In genomic region chr20:43699941-43700565, GRCh38 we compare ENCODE assay signal across 22 cellular contexts. TPM values are rescaled to one million over a fixed set of nuclear protein-coding genes. Genes with fewer than 3 reads are reported as not detected.
DNase-seq lines count a peak whose midpoint lies in the region; ATAC-seq, FAIRE-seq and TF ChIP-seq lines count a peak whose summit lies in the region.
"Had no signal": no experiment of that assay in that cellular context is flagged by ENCODE, and none has a peak within 500 bp of the region (broad histone marks: within the 10 kb centered on the region; RNA-seq: fewer than 3 reads in every experiment).

No MANE protein-coding gene starts in this region.

- 0 out of 3 replicates have a peak, but pooled peaks have one; percentile 34 for ATAC-seq in DND-41 (ENCODE audit: insufficient read depth, low read depth)
- no peak for ATAC-seq in GM12878
- peak; percentile 69 to 81 (median 73) for ATAC-seq in natural killer cell
- ATAC-seq: HepG2 had no signal

- no peak overlapping the region for H2AFZ ChIP-seq in DND-41 (ENCODE audit: low read depth, low read length)
- no peak overlapping the region for H2AFZ ChIP-seq in GM12878 (ENCODE audit: control insufficient read depth, low read depth, low read length)

- TF ChIP-seq CTCF in DND-41 (IDR thresholded peaks at IDR 0.05; ENCODE audit: borderline replicate concordance, extremely low read depth, low read length, poor library complexity, severe bottlenecking), result no peak
- TF ChIP-seq CTCF in GM12878 (IDR thresholded peaks at IDR 0.05 in 2 of 3, conservative IDR thresholded peaks at IDR 0.05 in 1 of 3; ENCODE audit: control insufficient read depth in 2 of 3, extremely low read depth in 1 of 3, insufficient read depth in 1 of 3, low read depth in 3 of 3, low read length in 3 of 3), result no peak
- no peak for TF ChIP-seq CTCF in natural killer cell (IDR thresholded peaks at IDR 0.05)

- peaks cover 18% of the 10 kb centered on the region for H3K4me1 Mint-ChIP-seq in activated CD4-positive, alpha-beta memory T cell treated with anti-CD3 and anti-CD28 coated beads, Interleukin-2, amount 10 ng/mL, durations not matched to agents 7 days and 5 days
- no peaks in the 10 kb centered on the region for H3K4me1 Mint-ChIP-seq in activated CD4-positive, alpha-beta memory T cell treated with anti-CD3 and anti-CD28 coated beads for 36 hours (ENCODE audit: low read depth)
- peaks cover 16 to 17% of the 10 kb centered on the region in 2 donors for H3K4me1 Mint-ChIP-seq in natural killer cell

- SMC1A ChIA-PET in GM12878 (lab: Charles Lee; ENCODE audit: uncharacterized antibody, unreplicated experiment), result no interaction called here

- H3K4me3 Mint-ChIP-seq in activated CD4-positive, alpha-beta memory T cell treated with anti-CD3 and anti-CD28 coated beads, Interleukin-2, amount 10 ng/mL, durations not matched to agents 7 days and 5 days, result no peak overlapping the region
- no peak overlapping the region for H3K4me3 Mint-ChIP-seq in activated CD4-positive, alpha-beta memory T cell treated with anti-CD3 and anti-CD28 coated beads for 36 hours
- peak overlapping the region; percentile 60 for H3K4me3 Mint-ChIP-seq in natural killer cell
- H3K4me3 Mint-ChIP-seq: HFFc6 had no signal

- H3K9me3 ChIP-seq in DND-41 (ENCODE audit: insufficient read depth, low read length, severe bottlenecking) (no peaks in the 10 kb centered on the region), GM12878 (replicated peaks; ENCODE audit: control insufficient read depth, insufficient read depth, low read length) (no peaks in the 10 kb centered on the region)
- H3K9me3 ChIP-seq: MG63, Peyer's patch had no signal

- 92% methylated on average over 8 of the region's 8 CpGs for WGBS in GM12878 (ENCODE audit: insufficient coverage, insufficient replicate concordance, low lambda C conversion rate, missing lambda C conversion rate)

- no peak for TF ChIP-seq RAD21 in GM12878 (IDR thresholded peaks at IDR 0.05; ENCODE audit: insufficient read depth, low read depth, low read length)

- RAD21 ChIA-PET in GM12878 (lab: Charles Lee; ENCODE audit: unreplicated experiment), result no interaction called here

- 0 out of 2 replicates have a peak, but pooled peaks have one; percentile 16 for TF ChIP-seq POLR2A in GM12878 (IDR thresholded peaks at IDR 0.05; ENCODE audit: low read depth, low read length)

- H3K27ac Mint-ChIP-seq in activated CD4-positive, alpha-beta memory T cell treated with anti-CD3 and anti-CD28 coated beads, Interleukin-2, amount 10 ng/mL, durations not matched to agents 7 days and 5 days, result peak overlapping the region; percentile 49
- H3K27ac Mint-ChIP-seq in activated CD4-positive, alpha-beta memory T cell treated with anti-CD3 and anti-CD28 coated beads for 36 hours, result no peak overlapping the region
- peak overlapping the region; percentile 56 to 88 for H3K27ac Mint-ChIP-seq in natural killer cell
- H3K27ac Mint-ChIP-seq: HFFc6 had no signal

- H3K27me3 Mint-ChIP-seq in activated CD4-positive, alpha-beta memory T cell treated with anti-CD3 and anti-CD28 coated beads, Interleukin-2, amount 10 ng/mL, durations not matched to agents 7 days and 5 days, result no peaks in the 10 kb centered on the region
- no peaks in the 10 kb centered on the region for H3K27me3 Mint-ChIP-seq in activated CD4-positive, alpha-beta memory T cell treated with anti-CD3 and anti-CD28 coated beads for 36 hours
- H3K27me3 Mint-ChIP-seq in natural killer cell (ENCODE audit: low read depth in 2 of 2), result no peaks in the 10 kb centered on the region

- intact Hi-C loops in activated CD4-positive, alpha-beta memory T cell treated with anti-CD3 and anti-CD28 coated beads for 36 hours (cut with micrococcal nuclease), result no loop called here
- intact Hi-C loops in GM12878 (cut with micrococcal nuclease; ENCODE audit: unreplicated experiment), result no loop called here
- intact Hi-C loops in natural killer cell (cut with micrococcal nuclease), result no loop called here

- CTCF ChIA-PET in activated CD4-positive, alpha-beta memory T cell treated with anti-CD3 and anti-CD28 coated beads, Interleukin-2, amount 10 ng/mL, durations not matched to agents 7 days and 5 days (lab: Charles Lee), result no interaction called here
- CTCF ChIA-PET in activated CD4-positive, alpha-beta memory T cell treated with anti-CD3 and anti-CD28 coated beads for 36 hours (lab: Charles Lee), result no interaction called here
- CTCF ChIA-PET in GM12878 (lab: Yijun Ruan, JAX), result no interaction called here

- H3K79me2 ChIP-seq in DND-41 (ENCODE audit: insufficient read depth, low read length), result peaks cover 67% of the 10 kb centered on the region
- H3K79me2 ChIP-seq in GM12878 (ENCODE audit: control insufficient read depth, insufficient read depth, low read length), result no peaks in the 10 kb centered on the region

- POLR2A ChIA-PET in activated CD4-positive, alpha-beta memory T cell treated with anti-CD3 and anti-CD28 coated beads, Interleukin-2, amount 10 ng/mL, durations not matched to agents 7 days and 5 days (lab: Charles Lee), result no interaction called here
- POLR2A ChIA-PET in activated CD4-positive, alpha-beta memory T cell treated with anti-CD3 and anti-CD28 coated beads for 36 hours (lab: Charles Lee), result no interaction called here
- POLR2A ChIA-PET in GM12878 (lab: Charles Lee), result no interaction called here

- H3K27ac ChIP-seq in DND-41 (ENCODE audit: low read length) (no peak overlapping the region), GM12878 (ENCODE audit: control insufficient read depth, insufficient read depth) (no peak overlapping the region), substantia nigra (ENCODE audit: low read depth, low read length, poor library complexity, severe bottlenecking) (no peak overlapping the region)
- H3K27ac ChIP-seq: Peyer's patch had no signal

- H3K9ac ChIP-seq in DND-41 (ENCODE audit: low read depth, low read length) (no peak overlapping the region), GM12878 (ENCODE audit: control insufficient read depth, insufficient read depth, low read length) (no peak overlapping the region)

- H3K9me3 Mint-ChIP-seq in activated CD4-positive, alpha-beta memory T cell treated with anti-CD3 and anti-CD28 coated beads, Interleukin-2, amount 10 ng/mL, durations not matched to agents 7 days and 5 days, result no peaks in the 10 kb centered on the region
- no peaks in the 10 kb centered on the region for H3K9me3 Mint-ChIP-seq in activated CD4-positive, alpha-beta memory T cell treated with anti-CD3 and anti-CD28 coated beads for 36 hours
- H3K9me3 Mint-ChIP-seq in natural killer cell, result no peaks in the 10 kb centered on the region
- H3K9me3 Mint-ChIP-seq: HFFc6 had no signal

- peaks cover 92% of the 10 kb centered on the region for H3K36me3 ChIP-seq in DND-41 (ENCODE audit: insufficient read depth, low read length)
- peaks cover 35 to 40% of the 10 kb centered on the region in 2 experiments; a peak in 3 of 4 replicates for H3K36me3 ChIP-seq in GM12878 (ENCODE audit: control insufficient read depth in 2 of 2, insufficient read depth in 2 of 2, low read length in 1 of 2)
- H3K36me3 ChIP-seq: Peyer's patch had no signal

- in situ Hi-C loops in GM12878 (cut with MboI), result no loop called here

- H3K4me2 ChIP-seq in DND-41 (ENCODE audit: insufficient read depth, low read length), result no peak overlapping the region
- no peak overlapping the region for H3K4me2 ChIP-seq in GM12878 (ENCODE audit: control insufficient read depth, insufficient read depth)

- H3K4me1 ChIP-seq in DND-41 (ENCODE audit: insufficient read depth, low read length) (no peaks in the 10 kb centered on the region), GM12878 (ENCODE audit: control insufficient read depth, insufficient read depth, low read length) (no peaks in the 10 kb centered on the region)
- H3K4me1 ChIP-seq: Peyer's patch had no signal

- DNase-seq in activated CD4-positive, alpha-beta memory T cell treated with anti-CD3 and anti-CD28 coated beads, Interleukin-2, amount 10 ng/mL, durations not matched to agents 7 days and 5 days, result no peak
- DNase-seq in activated CD4-positive, alpha-beta memory T cell treated with anti-CD3 and anti-CD28 coated beads for 36 hours, result no peak
- no peak for DNase-seq in DND-41
- DNase-seq in GM12878 (ENCODE audit: low read depth, low spot score), result no peak
- no peak for DNase-seq in natural killer cell
- DNase-seq in DMS 273 treated with DMSO at 0.1 percent for 48 hours (lab: John Stamatoyannopoulos, UW), result no peak
- no peak for DNase-seq in cerebellar nuclear complex (lab: John Stamatoyannopoulos, UW)
- DNase-seq in substantia nigra (lab: John Stamatoyannopoulos, UW), result no peak
- DNase-seq: C1 segment of cervical spinal cord, DMS153, HFFc6, KG1, MG63, NCI-H1092, NCI-H2081 treated with DMSO at 0.1 percent for 48 hours, NCI-H510A treated with DMSO at 0.1 percent for 48 hours, NCI-H82, Peyer's patch, SHP77 had no signal

- no TSS peak for BruUV-seq in GM12878 (replicated peaks; lab: Mats Ljungman, UMichigan)

- H3K27me3 ChIP-seq in DND-41 (ENCODE audit: insufficient read depth, low read length, poor library complexity) (no peaks in the 10 kb centered on the region), GM12878 (replicated peaks in 1 of 2; ENCODE audit: control insufficient read depth in 2 of 2, insufficient read depth in 2 of 2, low read length in 1 of 2) (no peaks in the 10 kb centered on the region)
- H3K27me3 ChIP-seq: MG63, Peyer's patch had no signal

- peaks cover 48% of the 10 kb centered on the region for H3K36me3 Mint-ChIP-seq in activated CD4-positive, alpha-beta memory T cell treated with anti-CD3 and anti-CD28 coated beads, Interleukin-2, amount 10 ng/mL, durations not matched to agents 7 days and 5 days (ENCODE audit: low read depth)
- H3K36me3 Mint-ChIP-seq in activated CD4-positive, alpha-beta memory T cell treated with anti-CD3 and anti-CD28 coated beads for 36 hours, result peaks cover 36% of the 10 kb centered on the region
- no peaks in the 10 kb centered on the region for H3K36me3 Mint-ChIP-seq in natural killer cell

- H4K20me1 ChIP-seq in DND-41 (ENCODE audit: insufficient read depth, low read length) (peaks cover 68% of the 10 kb centered on the region), GM12878 (ENCODE audit: control insufficient read depth, insufficient read depth) (no peaks in the 10 kb centered on the region)

- H3K4me3 ChIP-seq in DND-41 (ENCODE audit: low read depth in 1 of 2, low read length in 2 of 2) (no peak overlapping the region), GM12878 (no peak overlapping the region)
- H3K4me3 ChIP-seq: MG63, Peyer's patch had no signal

- TF ChIP-seq EP300 in GM12878 (IDR thresholded peaks at IDR 0.05; ENCODE audit: borderline replicate concordance in 1 of 2, control insufficient read depth in 1 of 2, low read depth in 2 of 2, low read length in 2 of 2), result no peak

- no peak for FAIRE-seq in GM12878 (lab: Jason Lieb, UNC)
- FAIRE-seq: HepG2 had no signal

RNA-seq across cellular contexts. Expression of gene GTSF1L, which starts 26.7 kb away (rescaled TPM):
- total RNA-seq in activated CD4-positive, alpha-beta memory T cell treated with anti-CD3 and anti-CD28 coated beads, Interleukin-2, amount 10 ng/mL, durations not matched to agents 7 days and 5 days, result not detected
- not detected for total RNA-seq in activated CD4-positive, alpha-beta memory T cell treated with anti-CD3 and anti-CD28 coated beads for 36 hours
- not detected in 2 replicates for total RNA-seq in GM12878 (2013; cell fraction: nucleolus; rRNA removed)
- total RNA-seq in GM12878 (2014; rRNA removed) (1.5 and 2.1 TPM in 2 replicates), GM12878 (2014; rRNA removed; fragmentation: Illumina TruSeq; extraction: Trizol) (1.4 TPM in 2 replicates), GM12878 (2021) (0.97 and 0.98 TPM in 2 replicates), natural killer cell (not detected)
- not detected for polyA plus RNA-seq in GM12878 (2011; ENCODE audit: low read depth)
- polyA plus RNA-seq in GM12878 (2011; rRNA removed) (0.82 and 0.95 TPM in 2 replicates), GM12878 (2014; fragmentation: Illumina TruSeq; extraction: Trizol) (0.62 and 2.4 TPM in 2 replicates), GM12878 (2014; fragmentation: Nextera tagmentation; extraction: Ambion mirVana) (1 to 10 TPM; 1.2 to 1.3 TPM), GM12878 (2014; rRNA removed) (1.4 and 1.7 TPM in 2 replicates), GM12878 (2016; fragmentation: Nextera tagmentation; extraction: Ambion mirVana) (under 1 TPM; 0.56 to 1.00 TPM)
- 0.67 and 0.85 TPM in 2 replicates for polyA plus RNA-seq in GM12878 (2011; cell fraction: cytosol; rRNA removed)
- 0.40 and 1.3 TPM in 2 replicates for polyA plus RNA-seq in GM12878 (2011; cell fraction: nucleus; rRNA removed)
- polyA plus RNA-seq in GM12878 (2012), result 0.20 and 0.24 TPM in 2 replicates
- polyA minus RNA-seq in GM12878 (2011; rRNA and poly(A)+ RNA removed), result 0.36 and 0.44 TPM in 2 replicates
- polyA minus RNA-seq in GM12878 (2011; cell fraction: cytosol; rRNA and poly(A)+ RNA removed), result not detected in 2 replicates
- not detected in 2 replicates for polyA minus RNA-seq in GM12878 (2011; cell fraction: nucleus; rRNA and poly(A)+ RNA removed)
- total RNA-seq: A673, H4, HepG2, HFFc6, Peyer's patch had no signal
- polyA plus RNA-seq: HepG2 had no signal

RNA-seq across cellular contexts. Expression of gene MYBL2, which starts 33.1 kb away (rescaled TPM):
- total RNA-seq in activated CD4-positive, alpha-beta memory T cell treated with anti-CD3 and anti-CD28 coated beads, Interleukin-2, amount 10 ng/mL, durations not matched to agents 7 days and 5 days, result 10 to 100 TPM; 73.5 to 76.6 TPM
- 10 to 100 TPM; 80.3 to 81.3 TPM for total RNA-seq in activated CD4-positive, alpha-beta memory T cell treated with anti-CD3 and anti-CD28 coated beads for 36 hours
- 8.7 and 9.0 TPM in 2 replicates for total RNA-seq in GM12878 (2013; cell fraction: nucleolus; rRNA removed)
- total RNA-seq in GM12878 (2014; rRNA removed), result 108 and 138 TPM in 2 replicates
- 50.0 and 63.4 TPM in 2 replicates for total RNA-seq in GM12878 (2014; rRNA removed; fragmentation: Illumina TruSeq; extraction: Trizol)
- 175 and 184 TPM in 2 replicates for total RNA-seq in GM12878 (2021)
- 28.3 TPM for polyA plus RNA-seq in GM12878 (2011; ENCODE audit: low read depth)
- polyA plus RNA-seq in GM12878 (2011; rRNA removed), result 15.5 and 30.7 TPM in 2 replicates
- polyA plus RNA-seq in GM12878 (2011; cell fraction: cytosol; rRNA removed), result 62.6 and 64.0 TPM in 2 replicates
- polyA plus RNA-seq in GM12878 (2011; cell fraction: nucleus; rRNA removed), result 35.1 and 48.5 TPM in 2 replicates
- 62.9 and 63.9 TPM in 2 replicates for polyA plus RNA-seq in GM12878 (2012)
- polyA plus RNA-seq in GM12878 (2014; fragmentation: Illumina TruSeq; extraction: Trizol), result 54.2 and 122 TPM in 2 replicates
- 10 to 100 TPM in 1 of 2 experiments, 1 to 10 TPM in 1; 4.5 to 10.3 TPM for polyA plus RNA-seq in GM12878 (2014; fragmentation: Nextera tagmentation; extraction: Ambion mirVana)
- 85.1 and 106 TPM in 2 replicates for polyA plus RNA-seq in GM12878 (2014; rRNA removed)
- polyA plus RNA-seq in GM12878 (2016; fragmentation: Nextera tagmentation; extraction: Ambion mirVana), result 100 to 1,000 TPM in 1 of 2 experiments, 10 to 100 TPM in 1; 44.1 to 213 TPM
- polyA minus RNA-seq in GM12878 (2011; rRNA and poly(A)+ RNA removed), result 31.9 and 48.8 TPM in 2 replicates
- polyA minus RNA-seq in GM12878 (2011; cell fraction: cytosol; rRNA and poly(A)+ RNA removed), result 40.2 and 54.4 TPM in 2 replicates
- 9.1 and 17.0 TPM in 2 replicates for polyA minus RNA-seq in GM12878 (2011; cell fraction: nucleus; rRNA and poly(A)+ RNA removed)
- total RNA-seq in natural killer cell, result 1 to 10 TPM; 1.6 to 2.4 (median 1.7) TPM
